In the genomic region with DNA sequence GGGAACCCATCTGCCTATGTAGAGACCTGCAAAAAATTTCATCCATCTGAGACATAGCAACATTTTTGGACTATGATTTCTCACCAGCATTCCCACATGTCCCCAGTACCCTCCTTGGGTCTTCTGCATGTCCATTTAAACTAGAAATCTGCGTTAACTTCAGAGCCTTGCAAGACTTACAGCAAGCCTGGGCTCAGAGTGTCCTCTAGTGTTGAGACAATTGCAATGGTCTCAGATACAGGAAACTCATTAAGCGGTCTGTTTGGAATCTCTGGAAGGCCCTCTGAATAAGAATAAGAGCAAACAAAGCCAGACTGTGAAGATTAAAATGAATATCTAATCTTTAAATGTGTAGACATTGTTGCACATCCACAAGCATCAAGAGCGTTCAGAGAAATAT, we compare ENCODE assay signal across 1 cellular context.
TF ChIP-seq lines count a peak whose summit lies in the region.

No MANE protein-coding gene starts in this region.

TF ChIP-seq in GM23338, 12 proteins besides CTCF, POLR2A, EP300 and RAD21 (continued from another document):
- TF ChIP-seq, protein P1, sequence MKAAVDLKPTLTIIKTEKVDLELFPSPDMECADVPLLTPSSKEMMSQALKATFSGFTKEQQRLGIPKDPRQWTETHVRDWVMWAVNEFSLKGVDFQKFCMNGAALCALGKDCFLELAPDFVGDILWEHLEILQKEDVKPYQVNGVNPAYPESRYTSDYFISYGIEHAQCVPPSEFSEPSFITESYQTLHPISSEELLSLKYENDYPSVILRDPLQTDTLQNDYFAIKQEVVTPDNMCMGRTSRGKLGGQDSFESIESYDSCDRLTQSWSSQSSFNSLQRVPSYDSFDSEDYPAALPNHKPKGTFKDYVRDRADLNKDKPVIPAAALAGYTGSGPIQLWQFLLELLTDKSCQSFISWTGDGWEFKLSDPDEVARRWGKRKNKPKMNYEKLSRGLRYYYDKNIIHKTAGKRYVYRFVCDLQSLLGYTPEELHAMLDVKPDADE (IDR thresholded peaks at IDR 0.05) = no peak
- TF ChIP-seq, protein P2, sequence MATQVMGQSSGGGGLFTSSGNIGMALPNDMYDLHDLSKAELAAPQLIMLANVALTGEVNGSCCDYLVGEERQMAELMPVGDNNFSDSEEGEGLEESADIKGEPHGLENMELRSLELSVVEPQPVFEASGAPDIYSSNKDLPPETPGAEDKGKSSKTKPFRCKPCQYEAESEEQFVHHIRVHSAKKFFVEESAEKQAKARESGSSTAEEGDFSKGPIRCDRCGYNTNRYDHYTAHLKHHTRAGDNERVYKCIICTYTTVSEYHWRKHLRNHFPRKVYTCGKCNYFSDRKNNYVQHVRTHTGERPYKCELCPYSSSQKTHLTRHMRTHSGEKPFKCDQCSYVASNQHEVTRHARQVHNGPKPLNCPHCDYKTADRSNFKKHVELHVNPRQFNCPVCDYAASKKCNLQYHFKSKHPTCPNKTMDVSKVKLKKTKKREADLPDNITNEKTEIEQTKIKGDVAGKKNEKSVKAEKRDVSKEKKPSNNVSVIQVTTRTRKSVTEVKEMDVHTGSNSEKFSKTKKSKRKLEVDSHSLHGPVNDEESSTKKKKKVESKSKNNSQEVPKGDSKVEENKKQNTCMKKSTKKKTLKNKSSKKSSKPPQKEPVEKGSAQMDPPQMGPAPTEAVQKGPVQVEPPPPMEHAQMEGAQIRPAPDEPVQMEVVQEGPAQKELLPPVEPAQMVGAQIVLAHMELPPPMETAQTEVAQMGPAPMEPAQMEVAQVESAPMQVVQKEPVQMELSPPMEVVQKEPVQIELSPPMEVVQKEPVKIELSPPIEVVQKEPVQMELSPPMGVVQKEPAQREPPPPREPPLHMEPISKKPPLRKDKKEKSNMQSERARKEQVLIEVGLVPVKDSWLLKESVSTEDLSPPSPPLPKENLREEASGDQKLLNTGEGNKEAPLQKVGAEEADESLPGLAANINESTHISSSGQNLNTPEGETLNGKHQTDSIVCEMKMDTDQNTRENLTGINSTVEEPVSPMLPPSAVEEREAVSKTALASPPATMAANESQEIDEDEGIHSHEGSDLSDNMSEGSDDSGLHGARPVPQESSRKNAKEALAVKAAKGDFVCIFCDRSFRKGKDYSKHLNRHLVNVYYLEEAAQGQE (IDR thresholded peaks at IDR 0.05; ENCODE audit: unreplicated experiment) = no peak
- TF ChIP-seq NANOG (IDR thresholded peaks at IDR 0.05; ENCODE audit: borderline replicate concordance) = no peak
- no peak for TF ChIP-seq EZH2phosphoT487 (IDR thresholded peaks at IDR 0.05; ENCODE audit: unreplicated experiment)
- no peak for TF ChIP-seq POLR2AphosphoS5 (IDR thresholded peaks at IDR 0.05; ENCODE audit: low read depth)
- no peak for TF ChIP-seq CREB1 (CRISPR knock-in tag; IDR thresholded peaks at IDR 0.05; ENCODE audit: low read depth)
- TF ChIP-seq, protein P3, sequence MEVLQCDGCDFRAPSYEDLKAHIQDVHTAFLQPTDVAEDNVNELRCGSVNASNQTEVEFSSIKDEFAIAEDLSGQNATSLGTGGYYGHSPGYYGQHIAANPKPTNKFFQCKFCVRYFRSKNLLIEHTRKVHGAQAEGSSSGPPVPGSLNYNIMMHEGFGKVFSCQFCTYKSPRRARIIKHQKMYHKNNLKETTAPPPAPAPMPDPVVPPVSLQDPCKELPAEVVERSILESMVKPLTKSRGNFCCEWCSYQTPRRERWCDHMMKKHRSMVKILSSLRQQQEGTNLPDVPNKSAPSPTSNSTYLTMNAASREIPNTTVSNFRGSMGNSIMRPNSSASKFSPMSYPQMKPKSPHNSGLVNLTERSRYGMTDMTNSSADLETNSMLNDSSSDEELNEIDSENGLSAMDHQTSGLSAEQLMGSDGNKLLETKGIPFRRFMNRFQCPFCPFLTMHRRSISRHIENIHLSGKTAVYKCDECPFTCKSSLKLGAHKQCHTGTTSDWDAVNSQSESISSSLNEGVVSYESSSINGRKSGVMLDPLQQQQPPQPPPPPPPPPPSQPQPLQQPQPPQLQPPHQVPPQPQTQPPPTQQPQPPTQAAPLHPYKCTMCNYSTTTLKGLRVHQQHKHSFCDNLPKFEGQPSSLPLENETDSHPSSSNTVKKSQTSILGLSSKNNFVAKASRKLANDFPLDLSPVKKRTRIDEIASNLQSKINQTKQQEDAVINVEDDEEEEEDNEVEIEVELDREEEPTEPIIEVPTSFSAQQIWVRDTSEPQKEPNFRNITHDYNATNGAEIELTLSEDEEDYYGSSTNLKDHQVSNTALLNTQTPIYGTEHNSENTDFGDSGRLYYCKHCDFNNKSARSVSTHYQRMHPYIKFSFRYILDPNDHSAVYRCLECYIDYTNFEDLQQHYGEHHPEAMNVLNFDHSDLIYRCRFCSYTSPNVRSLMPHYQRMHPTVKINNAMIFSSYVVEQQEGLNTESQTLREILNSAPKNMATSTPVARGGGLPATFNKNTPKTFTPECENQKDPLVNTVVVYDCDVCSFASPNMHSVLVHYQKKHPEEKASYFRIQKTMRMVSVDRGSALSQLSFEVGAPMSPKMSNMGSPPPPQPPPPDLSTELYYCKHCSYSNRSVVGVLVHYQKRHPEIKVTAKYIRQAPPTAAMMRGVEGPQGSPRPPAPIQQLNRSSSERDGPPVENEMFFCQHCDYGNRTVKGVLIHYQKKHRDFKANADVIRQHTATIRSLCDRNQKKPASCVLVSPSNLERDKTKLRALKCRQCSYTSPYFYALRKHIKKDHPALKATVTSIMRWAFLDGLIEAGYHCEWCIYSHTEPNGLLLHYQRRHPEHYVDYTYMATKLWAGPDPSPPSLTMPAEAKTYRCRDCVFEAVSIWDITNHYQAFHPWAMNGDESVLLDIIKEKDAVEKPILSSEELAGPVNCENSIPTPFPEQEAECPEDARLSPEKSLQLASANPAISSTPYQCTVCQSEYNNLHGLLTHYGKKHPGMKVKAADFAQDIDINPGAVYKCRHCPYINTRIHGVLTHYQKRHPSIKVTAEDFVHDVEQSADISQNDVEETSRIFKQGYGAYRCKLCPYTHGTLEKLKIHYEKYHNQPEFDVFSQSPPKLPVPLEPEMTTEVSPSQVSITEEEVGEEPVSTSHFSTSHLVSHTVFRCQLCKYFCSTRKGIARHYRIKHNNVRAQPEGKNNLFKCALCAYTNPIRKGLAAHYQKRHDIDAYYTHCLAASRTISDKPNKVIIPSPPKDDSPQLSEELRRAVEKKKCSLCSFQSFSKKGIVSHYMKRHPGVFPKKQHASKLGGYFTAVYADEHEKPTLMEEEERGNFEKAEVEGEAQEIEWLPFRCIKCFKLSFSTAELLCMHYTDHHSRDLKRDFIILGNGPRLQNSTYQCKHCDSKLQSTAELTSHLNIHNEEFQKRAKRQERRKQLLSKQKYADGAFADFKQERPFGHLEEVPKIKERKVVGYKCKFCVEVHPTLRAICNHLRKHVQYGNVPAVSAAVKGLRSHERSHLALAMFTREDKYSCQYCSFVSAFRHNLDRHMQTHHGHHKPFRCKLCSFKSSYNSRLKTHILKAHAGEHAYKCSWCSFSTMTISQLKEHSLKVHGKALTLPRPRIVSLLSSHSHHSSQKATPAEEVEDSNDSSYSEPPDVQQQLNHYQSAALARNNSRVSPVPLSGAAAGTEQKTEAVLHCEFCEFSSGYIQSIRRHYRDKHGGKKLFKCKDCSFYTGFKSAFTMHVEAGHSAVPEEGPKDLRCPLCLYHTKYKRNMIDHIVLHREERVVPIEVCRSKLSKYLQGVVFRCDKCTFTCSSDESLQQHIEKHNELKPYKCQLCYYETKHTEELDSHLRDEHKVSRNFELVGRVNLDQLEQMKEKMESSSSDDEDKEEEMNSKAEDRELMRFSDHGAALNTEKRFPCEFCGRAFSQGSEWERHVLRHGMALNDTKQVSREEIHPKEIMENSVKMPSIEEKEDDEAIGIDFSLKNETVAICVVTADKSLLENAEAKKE (CRISPR knock-in tag; IDR thresholded peaks at IDR 0.05) = no peak
- TF ChIP-seq ZNF331 (CRISPR knock-in tag; IDR thresholded peaks at IDR 0.05; ENCODE audit: low read depth) = no peak
- TF ChIP-seq JUNB (IDR thresholded peaks at IDR 0.05; ENCODE audit: unreplicated experiment) = no peak
TF ChIP-seq in GM23338: peak in this region for 0.
